In genomic region chr12:105980048-105980447, GRCh38 we compare ENCODE assay signal across 27 cellular contexts.
"Had no signal": no experiment of that assay in that cellular context is flagged by ENCODE, and none has a peak within 500 bp of the region (broad histone marks: within the 10 kb centered on the region; RNA-seq: fewer than 3 reads in every experiment).

No MANE protein-coding gene starts in this region.

- H3K27ac Mint-ChIP-seq: activated naive CD4-positive, alpha-beta T cell treated with anti-CD3 and anti-CD28 coated beads for 36 hours; activated naive CD8-positive, alpha-beta T cell treated with anti-CD3 and anti-CD28 coated beads, Interleukin-2, amount 10 ng/mL, durations not matched to agents 7 days and 5 days; immature natural killer cell; naive thymus-derived CD4-positive, alpha-beta T cell; stimulated activated naive B cell treated with anti-CD40 and anti-IgM and Interleukin-4, amounts not matched to agents 10 μg/mL and 1 μg/mL and 100 μg/mL, for 72 hours; type B pancreatic cell; WTC11 had no signal

- H2AFZ ChIP-seq: hepatocyte had no signal

- H3K79me2 ChIP-seq: hepatocyte had no signal

- H3K27me3 ChIP-seq: colonic mucosa, esophagus muscularis mucosa, hepatocyte, testis had no signal

- H3K4me2 ChIP-seq: hepatocyte, smooth muscle cell had no signal

- H3K27me3 Mint-ChIP-seq: stimulated activated naive B cell treated with anti-CD40 and anti-IgM and Interleukin-4, amounts not matched to agents 10 μg/mL and 1 μg/mL and 100 μg/mL, for 72 hours had no signal

- ATAC-seq: activated T-cell treated with anti-CD3 and anti-CD28 coated beads, Interleukin-2, amount 50 U/mL, for 4 hours; left lobe of liver; naive thymus-derived CD4-positive, alpha-beta T cell; stimulated activated naive B cell treated with anti-CD40 and anti-IgM and Interleukin-4, amounts not matched to agents 10 μg/mL and 1 μg/mL and 100 μg/mL, for 72 hours had no signal

- H3K4me1 ChIP-seq: colonic mucosa had no signal

- H3K4me1 Mint-ChIP-seq: activated naive CD8-positive, alpha-beta T cell treated with anti-CD3 and anti-CD28 coated beads, Interleukin-2, amount 10 ng/mL, durations not matched to agents 7 days and 5 days; immature natural killer cell; naive thymus-derived CD4-positive, alpha-beta T cell; stimulated activated naive B cell treated with anti-CD40 and anti-IgM and Interleukin-4, amounts not matched to agents 10 μg/mL and 1 μg/mL and 100 μg/mL, for 72 hours had no signal

- H3K4me3 Mint-ChIP-seq: activated naive CD4-positive, alpha-beta T cell treated with anti-CD3 and anti-CD28 coated beads for 36 hours; activated naive CD8-positive, alpha-beta T cell treated with anti-CD3 and anti-CD28 coated beads, Interleukin-2, amount 10 ng/mL, durations not matched to agents 7 days and 5 days; activated T-cell treated with anti-CD3 and anti-CD28 coated beads, Interleukin-2, amount 50 U/mL, for 4 hours; immature natural killer cell; naive thymus-derived CD4-positive, alpha-beta T cell; neural crest cell; stimulated activated naive B cell treated with anti-CD40 and anti-IgM and Interleukin-4, amounts not matched to agents 10 μg/mL and 1 μg/mL and 100 μg/mL, for 72 hours; type B pancreatic cell; WTC11 had no signal

- H3K36me3 Mint-ChIP-seq: activated naive CD8-positive, alpha-beta T cell treated with anti-CD3 and anti-CD28 coated beads, Interleukin-2, amount 10 ng/mL, durations not matched to agents 7 days and 5 days; naive thymus-derived CD4-positive, alpha-beta T cell; stimulated activated naive B cell treated with anti-CD40 and anti-IgM and Interleukin-4, amounts not matched to agents 10 μg/mL and 1 μg/mL and 100 μg/mL, for 72 hours; type B pancreatic cell; WTC11 had no signal

- FAIRE-seq: frontal cortex had no signal

- H3K9me3 Mint-ChIP-seq: activated naive CD4-positive, alpha-beta T cell treated with anti-CD3 and anti-CD28 coated beads for 36 hours; activated naive CD8-positive, alpha-beta T cell treated with anti-CD3 and anti-CD28 coated beads, Interleukin-2, amount 10 ng/mL, durations not matched to agents 7 days and 5 days; activated T-cell treated with anti-CD3 and anti-CD28 coated beads, Interleukin-2, amount 50 U/mL, for 4 hours; type B pancreatic cell had no signal

- H3K9me3 ChIP-seq: colonic mucosa, esophagus muscularis mucosa, testis had no signal

- H3K4me3 ChIP-seq: colonic mucosa, esophagus muscularis mucosa, hepatocyte, lung, smooth muscle cell, testis had no signal

- H3K36me3 ChIP-seq: colonic mucosa, esophagus muscularis mucosa had no signal

- DNase-seq: activated CD4-positive, alpha-beta T cell treated with anti-CD3 and anti-CD28 coated beads, Interleukin-2, amount 50 U/mL, for 4 hours; activated CD8-positive, alpha-beta memory T cell treated with anti-CD3 and anti-CD28 coated beads for 24 hours; activated CD8-positive, alpha-beta memory T cell treated with anti-CD3 and anti-CD28 coated beads, Interleukin-2, amount 50 U/mL, for 4 hours; activated naive CD4-positive, alpha-beta T cell treated with anti-CD3 and anti-CD28 coated beads for 36 hours; activated naive CD8-positive, alpha-beta T cell treated with anti-CD3 and anti-CD28 coated beads, Interleukin-2, amount 10 ng/mL, durations not matched to agents 7 days and 5 days; activated T-cell treated with anti-CD3 and anti-CD28 coated beads, Interleukin-2, amount 50 U/mL, for 4 hours; amniotic stem cell; colonic mucosa; glutamatergic neuron; immature natural killer cell; naive thymus-derived CD4-positive, alpha-beta T cell; occipital lobe; posterior cingulate gyrus; stimulated activated CD4-positive, alpha-beta T cell treated with anti-CD3 and anti-CD28 coated beads, Interleukin-15, amount 100 ng/mL, for 24 hours; stimulated activated CD8-positive, alpha-beta memory T cell treated with anti-CD3 and anti-CD28 coated beads, Interleukin-4, amount 100 ng/mL, for 48 hours; stimulated activated naive B cell treated with anti-CD40 and anti-IgM and Interleukin-4, amounts not matched to agents 10 μg/mL and 1 μg/mL and 100 μg/mL, for 72 hours; T1000; testis had no signal

- H3K27ac ChIP-seq: colonic mucosa, esophagus muscularis mucosa, hepatocyte, testis had no signal
